Comparison of ENCODE assay signal across 1 cellular context in the genomic region with DNA sequence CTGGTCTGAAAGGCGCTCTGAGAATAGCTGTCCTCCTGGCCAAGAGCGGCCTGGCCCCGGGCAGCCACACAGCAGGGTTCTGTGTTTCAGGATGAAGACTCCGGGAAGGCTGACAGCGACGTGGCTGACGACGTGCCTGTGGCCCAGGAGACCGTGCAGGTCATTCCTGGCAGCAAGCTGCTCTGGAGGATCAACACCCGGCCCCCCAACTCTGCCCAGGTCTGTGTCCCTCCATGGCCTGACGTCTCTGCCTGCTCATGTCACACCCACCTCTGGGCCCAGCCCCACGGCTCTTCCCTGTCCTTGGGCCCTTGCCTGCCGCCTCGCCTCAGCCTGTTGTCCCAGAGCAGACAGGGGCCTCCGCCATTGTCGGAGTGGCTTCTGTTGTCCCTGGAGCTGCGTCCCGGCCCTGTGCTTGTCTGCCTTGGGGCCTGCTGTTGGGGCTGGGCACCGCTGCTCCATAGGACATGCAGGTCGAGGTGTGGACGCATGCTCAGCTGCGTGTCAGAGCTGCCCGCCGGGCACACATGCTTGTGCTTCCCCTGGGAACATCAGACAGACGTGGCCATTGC.
TF ChIP-seq lines count a peak whose summit lies in the region.

No MANE protein-coding gene starts in this region.

TF ChIP-seq in H1, 55 proteins besides CTCF, POLR2A, EP300 and RAD21:
- TF ChIP-seq RXRA (IDR thresholded peaks at IDR 0.05; ENCODE audit: insufficient read depth, low read depth, low read length) (no peak), CHD2 (IDR thresholded peaks at IDR 0.05; ENCODE audit: low read length) (no peak), CEBPB (IDR thresholded peaks at IDR 0.05; ENCODE audit: low read depth, low read length) (no peak), GTF2F1 (IDR thresholded peaks at IDR 0.05; ENCODE audit: borderline replicate concordance, low read depth, low read length) (no peak), NRF1 (IDR thresholded peaks at IDR 0.05; ENCODE audit: low read depth, low read length) (no peak)
